ENCODE assay signal across 19 cellular contexts in genomic region chr13:62278271-62278670, GRCh38.
DNase-seq lines count a peak whose midpoint lies in the region; ATAC-seq, FAIRE-seq and TF ChIP-seq lines count a peak whose summit lies in the region.
"Had no signal": no experiment of that assay in that cellular context is flagged by ENCODE, and none has a peak within 500 bp of the region (broad histone marks: within the 10 kb centered on the region; RNA-seq: fewer than 3 reads in every experiment).

No MANE protein-coding gene starts in this region.

- ATAC-seq in HepG2 (peak; percentile 52; the same call in 1 of the 3 replicates), right lobe of liver (no peak)
- ATAC-seq in activated naive CD4-positive, alpha-beta T cell treated with anti-CD3 and anti-CD28 coated beads, Interleukin-2, amount 50 U/mL, for 72 hours = no peak

- no peaks in the 10 kb centered on the region for H4K20me1 ChIP-seq in HepG2 (ENCODE audit: insufficient read depth, low read length)

- H3K4me3 ChIP-seq in HepG2 (replicated peaks in 1 of 3; ENCODE audit: insufficient read depth in 1 of 3, low read depth in 2 of 3, low read length in 3 of 3) = no peak overlapping the region
- H3K4me3 ChIP-seq in right lobe of liver = no peak overlapping the region
- H3K4me3 ChIP-seq: SJSA1 had no signal

- TF ChIP-seq CTCF in HepG2 (CRISPR knock-in tag; IDR thresholded peaks at IDR 0.05) = no peak
- no peak for TF ChIP-seq CTCF in right lobe of liver (IDR thresholded peaks at IDR 0.05)
- TF ChIP-seq CTCF in endothelial cell (IDR thresholded peaks at IDR 0.05; ENCODE audit: unreplicated experiment) = peak; percentile 43

- H3K27ac ChIP-seq in HepG2 (ENCODE audit: extremely low read length, insufficient read depth, low read length) (no peak overlapping the region), right lobe of liver (no peak overlapping the region)
- H3K27ac ChIP-seq: SJSA1 had no signal

- TF ChIP-seq POLR2A in HepG2 (IDR thresholded peaks at IDR 0.05; ENCODE audit: insufficient read depth in 1 of 2, low read depth in 2 of 2, low read length in 2 of 2) (no peak), right lobe of liver (IDR thresholded peaks at IDR 0.05) (no peak)

- CTCF ChIA-PET in HepG2 (lab: Yijun Ruan, JAX; ENCODE audit: low intra/inter-chr PET ratio, low total read pairs) = no interaction called here

- H3K9me3 ChIP-seq in HepG2 (ENCODE audit: low read length) (no peaks in the 10 kb centered on the region), right lobe of liver (no peaks in the 10 kb centered on the region)
- H3K9me3 ChIP-seq: SJSA1 had no signal

- intact Hi-C loops in HepG2 (cut with micrococcal nuclease; ENCODE audit: unreplicated experiment) = no loop called here
- intact Hi-C loops in right lobe of liver (cut with DNase I) = no loop called here

- no peak overlapping the region for H3K4me3 Mint-ChIP-seq in endothelial cell (ENCODE audit: unreplicated experiment)
- H3K4me3 Mint-ChIP-seq: CD4-positive, CD25-positive, alpha-beta regulatory T cell had no signal

- H3K27me3 Mint-ChIP-seq in endothelial cell (ENCODE audit: unreplicated experiment) = peaks cover 1% of the 10 kb centered on the region
- H3K27me3 Mint-ChIP-seq: CD4-positive, CD25-positive, alpha-beta regulatory T cell had no signal

- TF ChIP-seq EP300 in HepG2 (IDR thresholded peaks at IDR 0.05; ENCODE audit: low read depth in 2 of 2, low read length in 2 of 2) (no peak), HepG2 (CRISPR knock-in tag; IDR thresholded peaks at IDR 0.05; ENCODE audit: borderline replicate concordance) (no peak)

- POLR2A ChIA-PET in HepG2 (lab: Yijun Ruan, JAX) = no interaction called here

- H3K4me1 ChIP-seq in HepG2 (ENCODE audit: insufficient read depth, low read length) = no peaks in the 10 kb centered on the region
- no peaks in the 10 kb centered on the region for H3K4me1 ChIP-seq in right lobe of liver
- H3K4me1 ChIP-seq: SJSA1 had no signal

- DNase-seq in HepG2 (ENCODE audit: low spot score) (no peak), right lobe of liver (no peak), NCI-H69 (lab: John Stamatoyannopoulos, UW) (peak; percentile 10), endothelial cell (ENCODE audit: low spot score) (no peak), inferior parietal cortex (ENCODE audit: extremely low spot score) (no peak), RCC 7860 (ENCODE audit: low spot score) (no peak), SHP77 (lab: John Stamatoyannopoulos, UW) (no peak)
- DNase-seq in activated naive CD4-positive, alpha-beta T cell treated with anti-CD3 and anti-CD28 coated beads, Interleukin-2, amount 50 U/mL, for 72 hours (ENCODE audit: low spot score in 2 of 2) = no peak
- DNase-seq: Calu3; CD4-positive, CD25-positive, alpha-beta regulatory T cell; H7; NCI-H1092 treated with DMSO at 0.1 percent for 48 hours; NCI-H1694; NCI-H2107; NCI-H446; NCI-H748 treated with DMSO at 0.1 percent for 48 hours had no signal

- H3K4me1 Mint-ChIP-seq in endothelial cell (ENCODE audit: unreplicated experiment) = peaks cover 15% of the 10 kb centered on the region
- H3K4me1 Mint-ChIP-seq: CD4-positive, CD25-positive, alpha-beta regulatory T cell had no signal

- H3K27ac Mint-ChIP-seq in endothelial cell (ENCODE audit: unreplicated experiment) = no peak overlapping the region
- H3K27ac Mint-ChIP-seq in activated naive CD4-positive, alpha-beta T cell treated with anti-CD3 and anti-CD28 coated beads, Interleukin-2, amount 50 U/mL, for 72 hours = no peak overlapping the region
- H3K27ac Mint-ChIP-seq: CD4-positive, CD25-positive, alpha-beta regulatory T cell had no signal

- no peak overlapping the region for H3K9ac ChIP-seq in HepG2 (ENCODE audit: insufficient read depth, low read depth, low read length)

- in situ Hi-C loops in HepG2 (cut with HindIII; ENCODE audit: extremely low pct_ligation_motif_present, low pct_unique_long_range_greater_than_20kb) = no loop called here

- H3K36me3 Mint-ChIP-seq in endothelial cell (ENCODE audit: low read depth, unreplicated experiment) = no peaks in the 10 kb centered on the region
- H3K36me3 Mint-ChIP-seq in activated naive CD4-positive, alpha-beta T cell treated with anti-CD3 and anti-CD28 coated beads, Interleukin-2, amount 50 U/mL, for 72 hours = no peaks in the 10 kb centered on the region
- H3K36me3 Mint-ChIP-seq: CD4-positive, CD25-positive, alpha-beta regulatory T cell had no signal

- no peak for FAIRE-seq in HepG2 (lab: Jason Lieb, UNC)
- FAIRE-seq in RCC 7860 (lab: Jason Lieb, UNC) = no peak
- FAIRE-seq: GM18507, HTR-8/SVneo had no signal

- H3K36me3 ChIP-seq in HepG2 (replicated peaks in 1 of 2; ENCODE audit: control insufficient read depth in 1 of 2, insufficient read depth in 2 of 2, low read length in 2 of 2) (no peaks in the 10 kb centered on the region), right lobe of liver (no peaks in the 10 kb centered on the region)
- H3K36me3 ChIP-seq: SJSA1 had no signal

- no TSS peak for BruUV-seq in HepG2 (replicated peaks; lab: Mats Ljungman, UMichigan)

- no peaks in the 10 kb centered on the region for H3K79me2 ChIP-seq in HepG2 (ENCODE audit: insufficient read depth, low read length)

- no peak overlapping the region for H2AFZ ChIP-seq in HepG2 (ENCODE audit: low read length)

- H3K4me2 ChIP-seq in HepG2 (ENCODE audit: low read depth, low read length) = no peak overlapping the region

- H3K9me3 Mint-ChIP-seq in endothelial cell (ENCODE audit: unreplicated experiment) = no peaks in the 10 kb centered on the region
- H3K9me3 Mint-ChIP-seq in activated naive CD4-positive, alpha-beta T cell treated with anti-CD3 and anti-CD28 coated beads, Interleukin-2, amount 50 U/mL, for 72 hours = peaks cover 11 to 20% of the 10 kb centered on the region in 2 donors

- no peak for TF ChIP-seq RAD21 in HepG2 (CRISPR knock-in tag; IDR thresholded peaks at IDR 0.05)

- H3K27me3 ChIP-seq in HepG2 (ENCODE audit: control insufficient read depth in 1 of 2, insufficient read depth in 2 of 2, low read length in 2 of 2) (no peaks in the 10 kb centered on the region), right lobe of liver (no peaks in the 10 kb centered on the region)
- H3K27me3 ChIP-seq: SJSA1 had no signal

TF ChIP-seq in HepG2, 621 proteins besides CTCF, POLR2A, EP300 and RAD21 (continues in another document):
- TF ChIP-seq ZBTB2 (CRISPR knock-in tag; IDR thresholded peaks at IDR 0.05; ENCODE audit: low read depth) (no peak), IRF1 (CRISPR knock-in tag; IDR thresholded peaks at IDR 0.05; ENCODE audit: low read depth) (no peak), DNMT3B (CRISPR knock-in tag; conservative IDR thresholded peaks at IDR 0.05) (no peak), MIXL1 (CRISPR knock-in tag; IDR thresholded peaks at IDR 0.05) (no peak), ZNF781 (CRISPR knock-in tag; IDR thresholded peaks at IDR 0.05; ENCODE audit: borderline replicate concordance, not compliant biosample characterization) (no peak), PREB (CRISPR knock-in tag; IDR thresholded peaks at IDR 0.05) (no peak), HDAC6 (IDR thresholded peaks at IDR 0.05; ENCODE audit: low read depth, low read length) (no peak), ZNF776 (CRISPR knock-in tag; IDR thresholded peaks at IDR 0.05) (no peak), RXRB (CRISPR knock-in tag; IDR thresholded peaks at IDR 0.05; ENCODE audit: borderline replicate concordance) (no peak), ZSCAN21 (CRISPR knock-in tag; IDR thresholded peaks at IDR 0.05; ENCODE audit: borderline replicate concordance) (no peak), MYC (CRISPR knock-in tag; IDR thresholded peaks at IDR 0.05; ENCODE audit: borderline replicate concordance) (no peak), ZNF282 (IDR thresholded peaks at IDR 0.05; ENCODE audit: partially characterized antibody) (no peak), PAX8 (CRISPR knock-in tag; IDR thresholded peaks at IDR 0.05; ENCODE audit: borderline replicate concordance) (no peak), TFAP4 (IDR thresholded peaks at IDR 0.05; ENCODE audit: borderline replicate concordance, low read depth) (no peak), ZNF75D (CRISPR knock-in tag; IDR thresholded peaks at IDR 0.05; ENCODE audit: borderline replicate concordance) (no peak), ATM (IDR thresholded peaks at IDR 0.05; ENCODE audit: borderline replicate concordance) (no peak), BORCS8-MEF2B (CRISPR knock-in tag; IDR thresholded peaks at IDR 0.05) (no peak)
